In genomic region chr17:59627770-59628171, GRCh38 we compare ENCODE assay signal across 9 cellular contexts. TPM values are rescaled to one million over a fixed set of nuclear protein-coding genes. Genes with fewer than 3 reads are reported as not detected.
DNase-seq lines count a peak whose midpoint lies in the region; ATAC-seq and TF ChIP-seq lines count a peak whose summit lies in the region.
"Had no signal": no experiment of that assay in that cellular context is flagged by ENCODE, and none has a peak within 500 bp of the region (broad histone marks: within the 10 kb centered on the region; RNA-seq: fewer than 3 reads in every experiment).

No MANE protein-coding gene starts in this region.

- peaks cover 44 to 77% (median 57%) of the 10 kb centered on the region in 11 experiments for H3K36me3 ChIP-seq in BLaER1 treated with 17β-estradiol and CSF1 and Interleukin-3, amounts not matched to agents 10 nM and 100 nM
- peaks cover 6% of the 10 kb centered on the region; the same call in 1 of the 2 replicates for H3K36me3 ChIP-seq in GM23248 (ENCODE audit: low read depth)

- H2AFZ ChIP-seq in GM23248: no peak overlapping the region

- peaks cover 58% of the 10 kb centered on the region for H3F3A ChIP-seq in GM23248 (ENCODE audit: insufficient read depth)

- DNase-seq in GM23248 (no peak), medulla oblongata (ENCODE audit: extremely low spot score) (peak; percentile 25), HFFc6 (no peak), NCI-H1436 treated with DMSO at 0.1 percent for 48 hours (lab: John Stamatoyannopoulos, UW) (no peak)
- DNase-seq: activated naive CD8-positive, alpha-beta T cell treated with anti-CD3 and anti-CD28 coated beads, Interleukin-2, amount 10 ng/mL, durations not matched to agents 7 days and 5 days had no signal

- H3K27ac ChIP-seq in BLaER1 treated with 17β-estradiol and CSF1 and Interleukin-3, amounts not matched to agents 10 nM and 100 nM: peak overlapping the region in 6 of 11 experiments; percentile 38 to 84 (median 58); a peak in 11 of 22 replicates
- H3K27ac ChIP-seq in GM23248 (peak overlapping the region; percentile 38), VCaP (peak overlapping the region; percentile 60)

- H3K4me3 ChIP-seq in BLaER1 treated with 17β-estradiol and CSF1 and Interleukin-3, amounts not matched to agents 10 nM and 100 nM: peak overlapping the region in 3 of 10 experiments; percentile 8 to 36 (median 36); a peak in 3 of 20 replicates
- no peak overlapping the region for H3K4me3 ChIP-seq in GM23248

- peaks cover 0 to 30% (median 17%) of the 10 kb centered on the region in 11 experiments; a peak in 15 of 22 replicates for H3K9me3 ChIP-seq in BLaER1 treated with 17β-estradiol and CSF1 and Interleukin-3, amounts not matched to agents 10 nM and 100 nM (replicated peaks in 1 of 11)
- no peaks in the 10 kb centered on the region for H3K9me3 ChIP-seq in GM23248 (ENCODE audit: low read depth)

- H3K4me1 ChIP-seq in BLaER1 treated with 17β-estradiol and CSF1 and Interleukin-3, amounts not matched to agents 10 nM and 100 nM: peaks cover 43 to 100% (median 59%) of the 10 kb centered on the region in 10 experiments
- H3K4me1 ChIP-seq in GM23248 (ENCODE audit: insufficient read depth): peaks cover 61% of the 10 kb centered on the region

- no peaks in the 10 kb centered on the region for H3K9me3 Mint-ChIP-seq in HFFc6
- H3K9me3 Mint-ChIP-seq: activated naive CD8-positive, alpha-beta T cell treated with anti-CD3 and anti-CD28 coated beads, Interleukin-2, amount 10 ng/mL, durations not matched to agents 7 days and 5 days had no signal

- no peaks in the 10 kb centered on the region for H3K27me3 Mint-ChIP-seq in HFFc6 (ENCODE audit: insufficient read depth)
- H3K27me3 Mint-ChIP-seq: activated naive CD8-positive, alpha-beta T cell treated with anti-CD3 and anti-CD28 coated beads, Interleukin-2, amount 10 ng/mL, durations not matched to agents 7 days and 5 days had no signal

- ATAC-seq in HG03460 (IDR thresholded peaks at IDR 0.05; ENCODE audit: unreplicated experiment) (no peak), HG02623 (IDR thresholded peaks at IDR 0.05; ENCODE audit: unreplicated experiment) (no peak)

- H3K9ac ChIP-seq in BLaER1 treated with 17β-estradiol and CSF1 and Interleukin-3, amounts not matched to agents 10 nM and 100 nM: peak overlapping the region in 4 of 11 experiments; percentile 41 to 70 (median 54); a peak in 6 of 22 replicates
- H3K9ac ChIP-seq in GM23248: no peak overlapping the region

- 40 to 46% methylated on average over 2 of the region's 2 CpGs for WGBS in GM23248 (ENCODE audit: low coverage in 1 of 2, low lambda C conversion rate in 2 of 2, missing lambda C conversion rate in 2 of 2), 2 experiments

- peaks cover 38% of the 10 kb centered on the region for H3K36me3 Mint-ChIP-seq in HFFc6 (ENCODE audit: low read depth)

- H3K4me2 ChIP-seq in BLaER1 treated with 17β-estradiol and CSF1 and Interleukin-3, amounts not matched to agents 10 nM and 100 nM: peak overlapping the region; percentile 3 to 100 (median 48); a peak in 15 of 22 replicates
- H3K4me2 ChIP-seq in GM23248 (ENCODE audit: unreplicated experiment): no peak overlapping the region

- TF ChIP-seq CTCF in VCaP (conservative IDR thresholded peaks at IDR 0.05) (no peak), HFFc6 (IDR thresholded peaks at IDR 0.05) (no peak)

- H3K4me3 Mint-ChIP-seq in HFFc6: no peak overlapping the region; the same call in 1 of the 2 replicates
- H3K4me3 Mint-ChIP-seq: activated naive CD8-positive, alpha-beta T cell treated with anti-CD3 and anti-CD28 coated beads, Interleukin-2, amount 10 ng/mL, durations not matched to agents 7 days and 5 days had no signal

- H3K27me3 ChIP-seq in BLaER1 treated with 17β-estradiol and CSF1 and Interleukin-3, amounts not matched to agents 10 nM and 100 nM: no peaks in the 10 kb centered on the region
- no peaks in the 10 kb centered on the region for H3K27me3 ChIP-seq in GM23248 (replicated peaks; ENCODE audit: insufficient read depth)

- H3K27ac Mint-ChIP-seq in HFFc6: no peak overlapping the region; the same call in 1 of the 2 replicates
- H3K27ac Mint-ChIP-seq: activated naive CD8-positive, alpha-beta T cell treated with anti-CD3 and anti-CD28 coated beads, Interleukin-2, amount 10 ng/mL, durations not matched to agents 7 days and 5 days had no signal

- in situ Hi-C loops in GM23248 (cut with MboI): no loop called here

- H3K4me1 Mint-ChIP-seq in HFFc6 (ENCODE audit: low read depth): peaks cover 77% of the 10 kb centered on the region

- no peaks in the 10 kb centered on the region for H3K9me2 ChIP-seq in GM23248 (ENCODE audit: insufficient read depth)

- H4K20me1 ChIP-seq in BLaER1 treated with 17β-estradiol and CSF1 and Interleukin-3, amounts not matched to agents 10 nM and 100 nM: peaks cover 77 to 100% (median 96%) of the 10 kb centered on the region in 11 experiments
- H4K20me1 ChIP-seq in GM23248 (ENCODE audit: insufficient read depth): peaks cover 81% of the 10 kb centered on the region

- peaks cover 100% of the 10 kb centered on the region for H3K79me2 ChIP-seq in GM23248 (ENCODE audit: insufficient read depth)

RNA-seq across cellular contexts. Expression of gene CLTC, which starts 8.1 kb away (rescaled TPM):
- 343 and 439 TPM in 2 replicates for total RNA-seq in GM23248 (2014; rRNA removed; shearing (Covaris generic))
- 162 and 169 TPM in 2 replicates for polyA plus RNA-seq in GM23248 (2016; fragmentation: Nextera tagmentation; extraction: Ambion mirVana)
- total RNA-seq in HFFc6 (2021; fragmentation: NEBNext Ultra II Directional; extraction: Animal tissue kit (Norgen Biotek cat#: 25700)): 100 to 1,000 TPM; 354 to 460 (median 397) TPM
